24 cellular contexts compared by ENCODE assay signal in the genomic region with DNA sequence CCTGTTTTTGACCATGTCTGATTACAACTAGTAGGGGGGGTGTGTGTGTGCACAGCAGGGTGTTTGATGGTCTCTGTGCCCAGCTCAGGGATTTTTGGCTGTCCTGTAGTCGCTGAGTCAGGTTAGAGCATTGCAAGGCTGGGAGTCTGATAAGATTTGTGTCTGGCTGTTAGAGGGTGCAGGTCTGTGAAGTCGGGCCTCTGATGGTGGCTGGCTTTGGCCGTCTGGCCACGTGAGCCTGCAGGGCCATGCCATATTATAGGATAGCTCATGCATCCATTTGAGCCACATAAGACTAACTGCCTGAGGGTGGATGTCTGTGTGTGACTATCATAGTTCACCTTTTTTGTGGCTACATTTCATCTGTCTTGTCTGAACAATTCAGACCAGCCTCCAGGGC.
"Had no signal": no experiment of that assay in that cellular context is flagged by ENCODE, and none has a peak within 500 bp of the region (broad histone marks: within the 10 kb centered on the region; RNA-seq: fewer than 3 reads in every experiment).

No MANE protein-coding gene starts in this region.

- H3K4me1 Mint-ChIP-seq: nephron had no signal

- H3K36me3 ChIP-seq: colonic mucosa, gastrocnemius medialis, left lung, ovary, thyroid gland had no signal

- H3K27ac ChIP-seq: colonic mucosa, gastrocnemius medialis, left lung, ovary, psoas muscle, sigmoid colon, spleen, stomach, thyroid gland had no signal

- DNase-seq: colonic mucosa; effector CD8-positive, alpha-beta T cell; foreskin fibroblast; gastrocnemius medialis; head of caudate nucleus; left cardiac atrium; left lung; mesenchymal stem cell; midbrain; naive thymus-derived CD4-positive, alpha-beta T cell; nucleus accumbens; ovary; psoas muscle; right cardiac atrium; sigmoid colon; spleen; stimulated activated CD4-positive, alpha-beta T cell treated with anti-CD3 and anti-CD28 coated beads, Interleukin-4, amount 100 ng/mL, for 4 hours; stimulated activated naive B cell treated with anti-CD40 and anti-IgM and Interleukin-4, amounts not matched to agents 10 μg/mL and 1 μg/mL and 100 μg/mL, for 72 hours; stomach; thyroid gland had no signal

- H3K4me1 ChIP-seq: colonic mucosa, gastrocnemius medialis, psoas muscle, thyroid gland had no signal

- H3K9me3 ChIP-seq: colonic mucosa, gastrocnemius medialis, left lung, ovary, psoas muscle, sigmoid colon, spleen, stomach, thyroid gland had no signal

- ATAC-seq: gastrocnemius medialis; left cardiac atrium; left lung; naive thymus-derived CD4-positive, alpha-beta T cell; psoas muscle; right cardiac atrium; stimulated activated naive B cell treated with anti-CD40 and anti-IgM and Interleukin-4, amounts not matched to agents 10 μg/mL and 1 μg/mL and 100 μg/mL, for 72 hours had no signal

- H3K4me3 Mint-ChIP-seq: central memory CD8-positive, alpha-beta T cell; dendritic cell treated with granulocyte-macrophage colony-stimulating factor and Interleukin-4, amounts not matched to agents 40 ng/mL and 50 ng/mL, for 4 days; naive thymus-derived CD4-positive, alpha-beta T cell; nephron; stimulated activated naive B cell treated with anti-CD40 and anti-IgM and Interleukin-4, amounts not matched to agents 10 μg/mL and 1 μg/mL and 100 μg/mL, for 72 hours; type B pancreatic cell had no signal

- H3K9me3 Mint-ChIP-seq: central memory CD8-positive, alpha-beta T cell; dendritic cell treated with granulocyte-macrophage colony-stimulating factor and Interleukin-4, amounts not matched to agents 40 ng/mL and 50 ng/mL, for 4 days; stimulated activated naive B cell treated with anti-CD40 and anti-IgM and Interleukin-4, amounts not matched to agents 10 μg/mL and 1 μg/mL and 100 μg/mL, for 72 hours; type B pancreatic cell had no signal

- H3K27me3 ChIP-seq: colonic mucosa, gastrocnemius medialis, left lung, ovary, sigmoid colon, spleen, stomach, thyroid gland had no signal

- H3K27ac Mint-ChIP-seq: dendritic cell treated with granulocyte-macrophage colony-stimulating factor and Interleukin-4, amounts not matched to agents 40 ng/mL and 50 ng/mL, for 4 days; naive thymus-derived CD4-positive, alpha-beta T cell; nephron; stimulated activated naive B cell treated with anti-CD40 and anti-IgM and Interleukin-4, amounts not matched to agents 10 μg/mL and 1 μg/mL and 100 μg/mL, for 72 hours; type B pancreatic cell had no signal

- H3K27me3 Mint-ChIP-seq: central memory CD8-positive, alpha-beta T cell; dendritic cell treated with granulocyte-macrophage colony-stimulating factor and Interleukin-4, amounts not matched to agents 40 ng/mL and 50 ng/mL, for 4 days; naive thymus-derived CD4-positive, alpha-beta T cell; type B pancreatic cell had no signal

- H3K4me3 ChIP-seq: colonic mucosa, gastrocnemius medialis, left lung, ovary, psoas muscle, sigmoid colon, spleen, stomach, thyroid gland had no signal
